17 cellular contexts compared by ENCODE assay signal in genomic region chr6:4302524-4302923, GRCh38.
DNase-seq lines count a peak whose midpoint lies in the region; ATAC-seq and TF ChIP-seq lines count a peak whose summit lies in the region.
"Had no signal": no experiment of that assay in that cellular context is flagged by ENCODE, and none has a peak within 500 bp of the region (broad histone marks: within the 10 kb centered on the region; RNA-seq: fewer than 3 reads in every experiment).

No MANE protein-coding gene starts in this region.

- peak; percentile 34 to 73 for ATAC-seq in gastrocnemius medialis
- ATAC-seq: A549; CD8-positive, alpha-beta T cell had no signal

- H3K4me1 ChIP-seq in HEK293 (ENCODE audit: control insufficient read depth, insufficient read depth, low read length) (no peaks in the 10 kb centered on the region), gastrocnemius medialis (peaks cover 4 to 26% of the 10 kb centered on the region in 2 donors)
- H3K4me1 ChIP-seq: A549, Caco-2 had no signal

- H3K27me3 ChIP-seq in gastrocnemius medialis: no peaks in the 10 kb centered on the region
- H3K27me3 ChIP-seq: BLaER1 treated with 17β-estradiol and CSF1 and Interleukin-3, amounts not matched to agents 10 nM and 100 nM had no signal

- POLR2A ChIA-PET in HEK293 (lab: Yijun Ruan, JAX): no interaction called here

- no peak for TF ChIP-seq CTCF in HEK293 (tag by site-specific recombination; IDR thresholded peaks at IDR 0.05)
- no peak for TF ChIP-seq CTCF in gastrocnemius medialis (IDR thresholded peaks at IDR 0.05 in 4 of 5, conservative IDR thresholded peaks at IDR 0.05 in 1 of 5)

- H3K9me3 ChIP-seq in HEK293 (ENCODE audit: control insufficient read depth, insufficient read depth, low read depth, low read length) (no peaks in the 10 kb centered on the region), gastrocnemius medialis (no peaks in the 10 kb centered on the region)
- H3K9me3 ChIP-seq: Caco-2 had no signal

- H3K27ac Mint-ChIP-seq in dendritic cell treated with granulocyte-macrophage colony-stimulating factor and Interleukin-4, amounts not matched to agents 40 ng/mL and 50 ng/mL, for 4 days: peak overlapping the region; percentile 18
- H3K27ac Mint-ChIP-seq: B cell; CD4-positive, alpha-beta T cell; CD8-positive, alpha-beta T cell had no signal

- CTCF ChIA-PET in HEK293 (lab: Yijun Ruan, JAX): interaction anchor here (0.7 to 1.1 kb wide), 2 partner anchors 13 to 92 kb away, joined by 3 read pairs; no protein-coding TSS in a partner anchor

- no peaks in the 10 kb centered on the region for H3K36me3 Mint-ChIP-seq in dendritic cell treated with granulocyte-macrophage colony-stimulating factor and Interleukin-4, amounts not matched to agents 40 ng/mL and 50 ng/mL, for 4 days (ENCODE audit: low read depth)
- H3K36me3 Mint-ChIP-seq: CD8-positive, alpha-beta T cell had no signal

- H3K4me3 ChIP-seq in HEK293 (ENCODE audit: low read depth, low read length): no peak overlapping the region
- no peak overlapping the region for H3K4me3 ChIP-seq in gastrocnemius medialis
- H3K4me3 ChIP-seq: A549; BLaER1 treated with 17β-estradiol and CSF1 and Interleukin-3, amounts not matched to agents 10 nM and 100 nM had no signal

- H3K36me3 ChIP-seq in HEK293 (ENCODE audit: control insufficient read depth in 2 of 2, insufficient read depth in 1 of 2, low read length in 2 of 2) (no peaks in the 10 kb centered on the region), gastrocnemius medialis (no peaks in the 10 kb centered on the region)
- H3K36me3 ChIP-seq: BLaER1 treated with 17β-estradiol and CSF1 and Interleukin-3, amounts not matched to agents 10 nM and 100 nM had no signal

- H3K27me3 Mint-ChIP-seq in dendritic cell treated with granulocyte-macrophage colony-stimulating factor and Interleukin-4, amounts not matched to agents 40 ng/mL and 50 ng/mL, for 4 days: peaks cover 2% of the 10 kb centered on the region

- no peak for TF ChIP-seq POLR2A in gastrocnemius medialis (IDR thresholded peaks at IDR 0.05)

- H3K4me3 Mint-ChIP-seq in dendritic cell treated with granulocyte-macrophage colony-stimulating factor and Interleukin-4, amounts not matched to agents 40 ng/mL and 50 ng/mL, for 4 days: no peak overlapping the region
- H3K4me3 Mint-ChIP-seq: B cell; CD4-positive, alpha-beta T cell; CD8-positive, alpha-beta T cell had no signal

- peaks cover 8% of the 10 kb centered on the region for H3K9me3 Mint-ChIP-seq in dendritic cell treated with granulocyte-macrophage colony-stimulating factor and Interleukin-4, amounts not matched to agents 40 ng/mL and 50 ng/mL, for 4 days
- H3K9me3 Mint-ChIP-seq: CD4-positive, alpha-beta T cell; CD8-positive, alpha-beta T cell had no signal

- peaks cover 55% of the 10 kb centered on the region for H3K4me1 Mint-ChIP-seq in dendritic cell treated with granulocyte-macrophage colony-stimulating factor and Interleukin-4, amounts not matched to agents 40 ng/mL and 50 ng/mL, for 4 days (ENCODE audit: low read depth)
- H3K4me1 Mint-ChIP-seq: B cell had no signal

- in situ Hi-C loops in gastrocnemius medialis (cut with MboI; ENCODE audit: low sequenced_read_pairs in 4 of 4): loop anchor here in 3 of 4 donors (25.0 kb wide), 1 partner anchor 635 kb away; no protein-coding TSS in a partner anchor

- intact Hi-C loops in dendritic cell treated with granulocyte-macrophage colony-stimulating factor and Interleukin-4, amounts not matched to agents 40 ng/mL and 50 ng/mL, for 4 days (cut with micrococcal nuclease): loop anchor here (10.0 kb wide), 1 partner anchor 102 kb away; no protein-coding TSS in a partner anchor
- intact Hi-C loops in gastrocnemius medialis (cut with DNase I; ENCODE audit: low total_unique reads): no loop called here

- DNase-seq in gastrocnemius medialis (no peak), hepatic stellate cell (ENCODE audit: low spot score) (no peak), SIG-M5 treated with dmso at 0.1 percent for 504 hours (lab: John Stamatoyannopoulos, UW; ENCODE audit: unreplicated experiment) (no peak)
- DNase-seq: AML-193; Caco-2; Calu3; CD4-positive, alpha-beta T cell; CD8-positive, alpha-beta T cell; DMS79 treated with DMSO at 0.1 percent for 48 hours; GF-D8 had no signal

- H3K27ac ChIP-seq in HEK293 (ENCODE audit: extremely low read depth, low read depth, low read length): no peak overlapping the region
- peak overlapping the region in 2 of 4 donors; percentile 35 to 54 for H3K27ac ChIP-seq in gastrocnemius medialis
- H3K27ac ChIP-seq: 22Rv1; A549; BLaER1 treated with 17β-estradiol and CSF1 and Interleukin-3, amounts not matched to agents 10 nM and 100 nM; C4-2B had no signal

TF ChIP-seq in HEK293, 187 proteins besides CTCF, POLR2A, EP300 and RAD21:
- peak; percentile 43; the same call in 1 of the 2 replicates for TF ChIP-seq EGR2 (tag by site-specific recombination; IDR thresholded peaks at IDR 0.05; ENCODE audit: low read depth)
- TF ChIP-seq ZFHX2 (tag by site-specific recombination; conservative IDR thresholded peaks at IDR 0.05): 0 out of 2 replicates have a peak, but pooled peaks have one; percentile 9
- TF ChIP-seq ZNF37A (tag by site-specific recombination; IDR thresholded peaks at IDR 0.05): no peak
TF ChIP-seq in HEK293: peak in this region for 2.
